Comparison of ENCODE assay signal across 9 cellular contexts in genomic region chr10:73218466-73219191, GRCh38. TPM values are rescaled to one million over a fixed set of nuclear protein-coding genes. Genes with fewer than 3 reads are reported as not detected.
A peak's percentile ranks its signal among the peaks of the same experiment; 100 is the strongest.
DNase-seq lines count a peak whose midpoint lies in the region; TF ChIP-seq lines count a peak whose summit lies in the region.
"Had no signal": no experiment of that assay in that cellular context is flagged by ENCODE, and none has a peak within 500 bp of the region (broad histone marks: within the 10 kb centered on the region; RNA-seq: fewer than 3 reads in every experiment).

No MANE protein-coding gene starts in this region.

- H3K4me3 ChIP-seq in AG10803 (ENCODE audit: low read length) (no peak overlapping the region), GM23248 (no peak overlapping the region)

- no peaks in the 10 kb centered on the region for H3K9me2 ChIP-seq in GM23248 (ENCODE audit: insufficient read depth)

- in situ Hi-C loops in GM23248 (cut with MboI): no loop called here

- no peaks in the 10 kb centered on the region; the same call in 1 of the 2 replicates for H3K79me2 ChIP-seq in GM23248 (ENCODE audit: insufficient read depth)

- peaks cover 5% of the 10 kb centered on the region; the same call in 1 of the 2 replicates for H3K4me1 ChIP-seq in GM23248 (ENCODE audit: insufficient read depth)

- no peaks in the 10 kb centered on the region for H3F3A ChIP-seq in GM23248 (ENCODE audit: insufficient read depth)

- H4K20me1 ChIP-seq in GM23248 (ENCODE audit: insufficient read depth): no peaks in the 10 kb centered on the region

- no peak overlapping the region for H3K9ac ChIP-seq in GM23248

- WGBS in GM23248 (ENCODE audit: low coverage in 1 of 2, low lambda C conversion rate in 2 of 2, missing lambda C conversion rate in 2 of 2), 2 experiments: 94 to 96% methylated on average over 2 of the region's 2 CpGs

- CTCF ChIA-PET in RWPE1 (lab: Yijun Ruan, JAX): interaction anchor here (0.6 to 0.9 kb wide), 5 partner anchors 11 to 274 kb away, joined by 3 to 5 read pairs (median 3); no protein-coding TSS in a partner anchor

- H3K27me3 ChIP-seq in GM23248 (replicated peaks; ENCODE audit: insufficient read depth): no peaks in the 10 kb centered on the region

- no peaks in the 10 kb centered on the region for H3K9me3 ChIP-seq in GM23248 (ENCODE audit: low read depth)

- POLR2A ChIA-PET in RWPE1 (lab: Yijun Ruan, JAX; ENCODE audit: low non-redundant PET): no interaction called here

- peak; percentile 44 for TF ChIP-seq CTCF in AG10803 (conservative IDR thresholded peaks at IDR 0.05; ENCODE audit: low read length)
- no peak for TF ChIP-seq CTCF in RWPE1 (conservative IDR thresholded peaks at IDR 0.05; ENCODE audit: low read depth)

- H3K27ac ChIP-seq in GM23248 (no peak overlapping the region), RWPE1 (no peak overlapping the region)

- H3K4me2 ChIP-seq in GM23248 (ENCODE audit: unreplicated experiment): no peak overlapping the region

- peak; percentile 13 for DNase-seq in AG10803 (ENCODE audit: low read depth)
- peak; percentile 47 for DNase-seq in GM23248
- DNase-seq in RWPE1 (ENCODE audit: low spot score): peak; percentile 13
- DNase-seq in foreskin melanocyte: peak; percentile 19
- no peak for DNase-seq in dedifferentiated amniotic fluid mesenchymal stem cell (ENCODE audit: extremely low spot score)
- no peak for DNase-seq in amygdala (lab: John Stamatoyannopoulos, UW)
- DNase-seq in medulla oblongata (ENCODE audit: extremely low spot score): no peak
- DNase-seq in stimulated activated CD4-positive, alpha-beta T cell treated with anti-CD3 and anti-CD28 coated beads, Interleukin-15, amount 100 ng/mL, for 24 hours: no peak
- DNase-seq: stimulated activated CD4-positive, alpha-beta T cell treated with anti-CD3 and anti-CD28 coated beads, Interleukin-4, amount 100 ng/mL, for 1 hour had no signal

- peaks cover 15% of the 10 kb centered on the region; the same call in 1 of the 2 replicates for H3K36me3 ChIP-seq in GM23248 (ENCODE audit: low read depth)

- H2AFZ ChIP-seq in GM23248: no peak overlapping the region

RNA-seq across cellular contexts. Expression of gene DNAJC9, which starts 28.4 kb away (rescaled TPM):
- total RNA-seq in GM23248 (2014; rRNA removed; shearing (Covaris generic)): 19.8 and 20.9 TPM in 2 replicates
- 20.7 and 21.1 TPM in 2 replicates for polyA plus RNA-seq in GM23248 (2016; fragmentation: Nextera tagmentation; extraction: Ambion mirVana)

RNA-seq across cellular contexts. Expression of gene MRPS16, which starts 33.8 kb away (rescaled TPM):
- total RNA-seq in GM23248 (2014; rRNA removed; shearing (Covaris generic)): 57.2 and 57.8 TPM in 2 replicates
- polyA plus RNA-seq in GM23248 (2016; fragmentation: Nextera tagmentation; extraction: Ambion mirVana): 109 and 110 TPM in 2 replicates

RNA-seq across cellular contexts. Expression of gene FAM149B1, which starts 50.7 kb away (rescaled TPM):
- 23.3 and 26.7 TPM in 2 replicates for total RNA-seq in GM23248 (2014; rRNA removed; shearing (Covaris generic))
- polyA plus RNA-seq in GM23248 (2016; fragmentation: Nextera tagmentation; extraction: Ambion mirVana): 7.1 and 7.4 TPM in 2 replicates

RNA-seq across cellular contexts. Expression of gene ECD, which starts 50.8 kb away (rescaled TPM):
- 20.2 and 21.3 TPM in 2 replicates for total RNA-seq in GM23248 (2014; rRNA removed; shearing (Covaris generic))
- polyA plus RNA-seq in GM23248 (2016; fragmentation: Nextera tagmentation; extraction: Ambion mirVana): 36.0 and 37.3 TPM in 2 replicates

Comparison
In these comparisons a context has a peak if more than half of its experiments do, and no peak if none do; other contexts are left out.
1. DNase-seq: peak in AG10803 (single experiment), GM23248 (single experiment), RWPE1 (single experiment) and foreskin melanocyte (single experiment); none in dedifferentiated amniotic fluid mesenchymal stem cell (single experiment), amygdala (0 of 56), medulla oblongata (single experiment) and stimulated activated CD4-positive, alpha-beta T cell treated with anti-CD3 and anti-CD28 coated beads, Interleukin-15, amount 100 ng/mL, for 24 hours (single experiment).